ENCODE assay signal across 8 cellular contexts in the genomic region with DNA sequence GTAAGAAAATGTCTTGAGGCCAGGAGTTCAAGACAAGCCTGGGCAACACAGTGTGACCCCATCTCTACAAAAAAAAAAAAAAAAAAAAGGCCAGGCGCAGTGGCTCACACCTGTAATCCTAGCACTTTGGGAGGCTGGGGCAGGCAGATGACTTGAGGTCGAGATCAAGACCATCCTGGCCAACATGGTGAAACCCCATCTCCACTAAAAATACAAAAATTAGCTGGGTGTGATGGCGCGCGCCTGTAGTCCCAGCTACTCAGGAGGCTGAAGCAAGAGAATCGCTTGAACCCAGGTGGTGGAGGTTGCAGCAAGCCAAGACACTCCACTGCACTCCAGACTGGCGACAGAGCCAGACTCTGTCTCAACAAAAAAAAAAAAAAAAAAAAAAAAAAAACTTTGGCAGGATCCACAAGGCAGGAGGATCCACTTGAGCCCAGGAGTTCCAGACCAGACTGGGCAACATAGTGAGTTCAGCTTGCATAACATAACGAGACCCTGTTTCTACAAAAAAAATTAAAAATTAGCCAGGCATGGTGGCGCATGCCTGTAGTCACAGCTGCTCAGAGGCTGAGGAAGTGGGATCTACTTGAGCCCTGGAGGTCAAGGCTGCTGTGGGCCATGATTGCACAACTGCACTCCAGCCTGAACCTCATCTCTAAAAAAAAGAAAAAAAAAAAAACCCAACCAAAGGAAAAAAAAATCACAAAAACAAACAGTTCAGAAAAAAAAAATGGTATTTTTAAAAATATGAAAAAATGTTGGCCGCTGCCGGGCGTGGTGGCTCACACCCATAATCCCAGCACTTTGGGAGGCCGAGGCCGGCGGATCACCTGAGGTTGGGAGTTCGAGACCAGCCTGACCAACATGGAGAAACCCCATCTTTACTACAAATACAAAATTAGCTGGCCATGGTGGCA. TPM values are rescaled to one million over a fixed set of nuclear protein-coding genes. Genes with fewer than 3 reads are reported as not detected.
DNase-seq lines count a peak whose midpoint lies in the region; ATAC-seq and TF ChIP-seq lines count a peak whose summit lies in the region.
"Not testable (repeated sequence)": the region's sequence is repeated elsewhere in the genome, so short reads cannot be mapped to it uniquely, and the experiment has no call there.

No MANE protein-coding gene starts in this region.

- not testable (repeated sequence) for H3K27me3 ChIP-seq in stomach

- not testable (repeated sequence) for TF ChIP-seq EP300 in stomach (IDR thresholded peaks at IDR 0.05)

- ATAC-seq in HG02759 (IDR thresholded peaks at IDR 0.05; ENCODE audit: unreplicated experiment) (peak; percentile 74), SK-N-SH treated with all-trans-retinoic acid at 6 μM for 48 hours (peak; percentile 37; the same call in 1 of the 3 replicates), left ventricle myocardium superior (peak; percentile 92), mucosa of descending colon (peak; percentile 60)

- H3K27ac ChIP-seq in stomach: peak overlapping the region in 2 of 5 donors; percentile 16 to 23

- 79 to 84% (median 82%) methylated on average over 14 to 16 of the region's 16 CpGs for WGBS in stomach, 5 donors

- TF ChIP-seq POLR2A in stomach (IDR thresholded peaks at IDR 0.05): not testable (repeated sequence)

- H3K9me3 ChIP-seq in mucosa of descending colon, stomach: not testable (repeated sequence)

- not testable (repeated sequence) for H3K4me3 ChIP-seq in choroid plexus epithelial cell (ENCODE audit: low read depth, low read length); mucosa of descending colon; stomach

- H3K4me1 ChIP-seq in mucosa of descending colon (ENCODE audit: low read depth) (peaks cover 17% of the 10 kb centered on the region), stomach (peaks cover 9 to 67% (median 32%) of the 10 kb centered on the region in 4 donors)

- not testable (repeated sequence) for TF ChIP-seq CTCF in choroid plexus epithelial cell (conservative IDR thresholded peaks at IDR 0.05; ENCODE audit: low read depth, low read length); mucosa of descending colon (IDR thresholded peaks at IDR 0.05); stomach (IDR thresholded peaks at IDR 0.05)

- intact Hi-C loops in left ventricle myocardium superior (cut with micrococcal nuclease); mucosa of descending colon (cut with DNase I, micrococcal nuclease); stomach (cut with DNase I; ENCODE audit: low total_unique reads): not testable (repeated sequence)

- peak; percentile 74 for DNase-seq in Caki2 (ENCODE audit: low read depth)
- DNase-seq in NCI-H2029 treated with DMSO at 0.1 percent for 48 hours (lab: John Stamatoyannopoulos, UW): peak; percentile 45
- peak; percentile 87 for DNase-seq in choroid plexus epithelial cell (ENCODE audit: low read depth)
- peak; percentile 67 for DNase-seq in left ventricle myocardium superior
- DNase-seq in mucosa of descending colon: not testable (repeated sequence)
- peak; percentile 13 for DNase-seq in stomach

- not testable (repeated sequence) for H3K36me3 ChIP-seq in mucosa of descending colon (ENCODE audit: low read depth); stomach

- in situ Hi-C loops in Caki2 (cut with HindIII; ENCODE audit: low pct_unique_long_range_greater_than_20kb, low sequenced_read_pairs): not testable (repeated sequence)

RNA-seq across cellular contexts. Expression of a gene that starts 8.1 kb away (rescaled TPM):
- total RNA-seq in Caki2 (2014; rRNA removed; shearing (Covaris generic); ENCODE audit: low replicate concordance): 78.0 and 97.9 TPM in 2 replicates
- total RNA-seq in left ventricle myocardium superior (42.8 TPM), mucosa of descending colon (10 to 100 TPM; 64.1 to 96.7 (median 79.8) TPM), stomach (100 to 1,000 TPM in 2 of 5 donors, 10 to 100 TPM in 3; 52.7 to 209 (median 63.1) TPM)
- 10 to 100 TPM; 10.2 to 13.6 (median 11.9) TPM for polyA plus RNA-seq in stomach

RNA-seq across cellular contexts. Expression of a gene that starts 40.8 kb away (rescaled TPM):
- total RNA-seq in Caki2 (2014; rRNA removed; shearing (Covaris generic); ENCODE audit: low replicate concordance): 280 and 357 TPM in 2 replicates
- total RNA-seq in left ventricle myocardium superior: 20.3 TPM
- total RNA-seq in mucosa of descending colon: 10 to 100 TPM; 18.8 to 64.2 (median 23.9) TPM
- total RNA-seq in stomach: 10 to 100 TPM in 2 of 5 donors, 1 to 10 TPM in 2, not detected in 1; 2.2 to 44.1 (median 18.0) TPM
- polyA plus RNA-seq in stomach: 100 to 1,000 TPM in 2 of 3 donors, 10 to 100 TPM in 1; 52.4 to 135 (median 126) TPM

RNA-seq across cellular contexts. Expression of a gene that starts 53.6 kb away (rescaled TPM):
- 867 and 999 TPM in 2 replicates for total RNA-seq in Caki2 (2014; rRNA removed; shearing (Covaris generic); ENCODE audit: low replicate concordance)
- total RNA-seq in left ventricle myocardium superior (248 TPM), mucosa of descending colon (100 to 1,000 TPM; 306 to 433 (median 397) TPM), stomach (100 to 1,000 TPM; 127 to 311 (median 264) TPM)
- 100 to 1,000 TPM; 754 to 877 (median 797) TPM for polyA plus RNA-seq in stomach

Comparison
In these comparisons a context has a peak if more than half of its experiments do, and no peak if none do; other contexts are left out.
1. ATAC-seq: peak in every context shown above with its lines; median percentile 92 in left ventricle myocardium superior; 74 in HG02759; 60 in mucosa of descending colon; 37 in SK-N-SH treated with all-trans-retinoic acid at 6 μM for 48 hours.